14 cellular contexts compared by ENCODE assay signal in genomic region chr5:122507581-122507980, GRCh38.
"Had no signal": no experiment of that assay in that cellular context is flagged by ENCODE, and none has a peak within 500 bp of the region (broad histone marks: within the 10 kb centered on the region; RNA-seq: fewer than 3 reads in every experiment).

No MANE protein-coding gene starts in this region.

- H3K4me1 ChIP-seq: uterus had no signal

- H3K4me3 ChIP-seq: tibial artery, uterus had no signal

- H3K9me3 ChIP-seq: tibial artery, uterus had no signal

- H3K27ac ChIP-seq: uterus had no signal

- H3K27me3 ChIP-seq: tibial artery, uterus had no signal

- DNase-seq: activated CD4-positive, CD25-positive, alpha-beta regulatory T cell; activated naive CD4-positive, alpha-beta T cell; activated naive CD8-positive, alpha-beta T cell treated with anti-CD3 and anti-CD28 coated beads, Interleukin-2, amount 50 U/mL, for 24 hours; aorta; erythroblast; glutamatergic neuron; hypothalamus; left ventricle myocardium superior; mesenchymal stem cell; stimulated activated CD4-positive, alpha-beta T cell treated with anti-CD3 and anti-CD28 coated beads, Interleukin-12 subunit alpha, Interleukin-12 subunit beta, amount 100 ng/mL, for 4 hours; tibial artery; uterus had no signal

- ATAC-seq: activated naive CD8-positive, alpha-beta T cell treated with anti-CD3 and anti-CD28 coated beads, Interleukin-2, amount 50 U/mL, for 24 hours; left ventricle myocardium superior; natural killer cell treated with Interleukin-12 subunit alpha and Interleukin-12 subunit beta and Interleukin-15 and Interleukin-18, amount 100 ng/mL, for 72 hours; stimulated activated effector memory CD8-positive, alpha-beta T cell treated with anti-CD3 and anti-CD28 coated beads, Interleukin-12 subunit alpha, Interleukin-12 subunit beta, amount 100 ng/mL, for 72 hours had no signal

- H3K36me3 ChIP-seq: tibial artery, uterus had no signal
